11 cellular contexts compared by ENCODE assay signal in the genomic region with DNA sequence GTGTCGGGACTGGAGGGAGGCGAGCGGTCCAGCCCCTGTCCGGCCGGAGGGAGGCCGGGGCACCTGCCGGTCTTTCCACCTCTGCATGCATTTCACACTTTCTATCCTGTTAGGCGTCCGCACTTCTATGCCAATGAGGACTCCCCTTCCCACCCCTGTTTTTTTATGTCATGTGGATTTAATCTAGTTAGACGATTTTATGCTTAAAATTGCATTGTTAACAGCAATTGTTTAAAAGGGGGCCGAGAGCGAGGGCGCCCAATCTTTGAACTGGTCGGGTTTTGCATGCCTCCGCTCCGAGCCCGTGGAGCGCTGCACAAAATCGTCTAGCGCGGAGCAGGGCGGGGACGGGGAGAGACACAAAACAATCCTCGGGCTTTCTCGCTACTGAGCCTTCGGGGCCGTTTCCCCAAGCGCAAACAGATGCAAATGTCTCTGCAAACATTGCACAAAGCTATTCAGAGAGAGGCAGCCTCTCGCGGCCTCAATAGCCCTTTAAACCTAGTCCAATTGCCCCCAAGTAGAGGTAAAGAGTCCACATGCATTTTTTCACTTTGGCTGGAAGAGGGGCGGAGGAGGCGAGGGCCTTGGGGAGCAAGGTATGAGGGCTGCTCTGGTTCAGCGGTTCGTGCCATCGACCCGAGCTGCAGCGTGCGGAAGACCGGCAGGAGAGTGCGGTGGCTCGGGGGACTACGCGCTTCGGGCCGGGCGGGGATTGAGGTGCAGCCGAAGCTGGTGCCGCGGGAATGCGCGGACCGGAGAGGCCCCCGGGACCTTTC. TPM values are rescaled to one million over a fixed set of nuclear protein-coding genes. Genes with fewer than 3 reads are reported as not detected.
DNase-seq lines count a peak whose midpoint lies in the region; ATAC-seq and TF ChIP-seq lines count a peak whose summit lies in the region.
"Had no signal": no experiment of that assay in that cellular context is flagged by ENCODE, and none has a peak within 500 bp of the region (broad histone marks: within the 10 kb centered on the region; RNA-seq: fewer than 3 reads in every experiment).

No MANE protein-coding gene starts in this region.

- no peak for TF ChIP-seq POLR2A in spleen (IDR thresholded peaks at IDR 0.05)

- H3K36me3 ChIP-seq in spleen, result no peaks in the 10 kb centered on the region
- H3K36me3 ChIP-seq: pancreas had no signal

- no peaks in the 10 kb centered on the region for H3K9me3 ChIP-seq in T-helper 17 cell (ENCODE audit: control insufficient read depth, low read length, poor library complexity, severe bottlenecking)
- H3K9me3 ChIP-seq in spleen, result no peaks in the 10 kb centered on the region
- H3K9me3 ChIP-seq: pancreas had no signal

- H3K27ac Mint-ChIP-seq in activated CD4-positive, alpha-beta T cell treated with anti-CD3 and anti-CD28 coated beads, Interleukin-2, amount 10 ng/mL, durations not matched to agents 24 days and 14 days, result no peak overlapping the region
- H3K27ac Mint-ChIP-seq in T-helper 17 cell, result no peak overlapping the region
- peak overlapping the region; percentile 95 for H3K27ac Mint-ChIP-seq in stimulated activated naive B cell treated with anti-CD40 and anti-IgM and Interleukin-4, amounts not matched to agents 10 μg/mL and 1 μg/mL and 100 μg/mL, for 72 hours

- peaks cover 3 to 97% (median 52%) of the 10 kb centered on the region in 7 donors for H3K27me3 ChIP-seq in spleen (replicated peaks in 1 of 7)

- no peak for TF ChIP-seq CTCF in spleen (IDR thresholded peaks at IDR 0.05 in 8 of 11, conservative IDR thresholded peaks at IDR 0.05 in 3 of 11)

- H3K36me3 Mint-ChIP-seq in activated CD4-positive, alpha-beta T cell treated with anti-CD3 and anti-CD28 coated beads, Interleukin-2, amount 10 ng/mL, durations not matched to agents 24 days and 14 days (ENCODE audit: low read depth), result peaks cover 2% of the 10 kb centered on the region
- H3K36me3 Mint-ChIP-seq in T-helper 17 cell (ENCODE audit: low read depth), result peaks cover 6% of the 10 kb centered on the region
- H3K36me3 Mint-ChIP-seq in stimulated activated naive B cell treated with anti-CD40 and anti-IgM and Interleukin-4, amounts not matched to agents 10 μg/mL and 1 μg/mL and 100 μg/mL, for 72 hours, result no peaks in the 10 kb centered on the region

- peaks cover 4% of the 10 kb centered on the region for H3K4me1 Mint-ChIP-seq in activated CD4-positive, alpha-beta T cell treated with anti-CD3 and anti-CD28 coated beads, Interleukin-2, amount 10 ng/mL, durations not matched to agents 24 days and 14 days
- H3K4me1 Mint-ChIP-seq in T-helper 17 cell, result peaks cover 4% of the 10 kb centered on the region
- peaks cover 10 to 39% of the 10 kb centered on the region in 2 donors for H3K4me1 Mint-ChIP-seq in stimulated activated naive B cell treated with anti-CD40 and anti-IgM and Interleukin-4, amounts not matched to agents 10 μg/mL and 1 μg/mL and 100 μg/mL, for 72 hours

- H3K4me1 ChIP-seq in spleen, result peaks cover 0 to 41% (median 25%) of the 10 kb centered on the region in 6 donors

- 4 to 17% (median 7%) methylated on average over 36 to 53 of the region's 53 CpGs for WGBS in spleen, 5 donors

- no peak overlapping the region for H3K27ac ChIP-seq in spleen
- H3K27ac ChIP-seq: pancreas had no signal

- peak overlapping the region in 4 of 8 donors; percentile 4 to 35 (median 18) for H3K4me3 ChIP-seq in spleen

- ATAC-seq in T-helper 17 cell, result no peak
- ATAC-seq in stimulated activated naive B cell treated with anti-CD40 and anti-IgM and Interleukin-4, amounts not matched to agents 10 μg/mL and 1 μg/mL and 100 μg/mL, for 72 hours (replicated peaks), result peak in 1 of 2 donors; percentile 8

- peaks cover 85% of the 10 kb centered on the region for H3K27me3 Mint-ChIP-seq in activated CD4-positive, alpha-beta T cell treated with anti-CD3 and anti-CD28 coated beads, Interleukin-2, amount 10 ng/mL, durations not matched to agents 24 days and 14 days
- H3K27me3 Mint-ChIP-seq in T-helper 17 cell, result peaks cover 83% of the 10 kb centered on the region
- H3K27me3 Mint-ChIP-seq in stimulated activated naive B cell treated with anti-CD40 and anti-IgM and Interleukin-4, amounts not matched to agents 10 μg/mL and 1 μg/mL and 100 μg/mL, for 72 hours, result peaks cover 77 to 92% of the 10 kb centered on the region in 2 donors

- no peaks in the 10 kb centered on the region for H3K9me3 Mint-ChIP-seq in activated CD4-positive, alpha-beta T cell treated with anti-CD3 and anti-CD28 coated beads, Interleukin-2, amount 10 ng/mL, durations not matched to agents 24 days and 14 days
- H3K9me3 Mint-ChIP-seq in stimulated activated naive B cell treated with anti-CD40 and anti-IgM and Interleukin-4, amounts not matched to agents 10 μg/mL and 1 μg/mL and 100 μg/mL, for 72 hours, result peaks cover 0 to 1% of the 10 kb centered on the region in 2 donors

- intact Hi-C loops in activated CD4-positive, alpha-beta T cell treated with anti-CD3 and anti-CD28 coated beads, Interleukin-2, amount 10 ng/mL, durations not matched to agents 24 days and 14 days (cut with micrococcal nuclease), result loop anchor here (1.0 to 5.0 kb wide), 4 partner anchors 19 to 457 kb away; a partner anchor contains a TSS
- intact Hi-C loops in spleen (cut with DNase I; ENCODE audit: low total_unique reads), result no loop called here

- no peak for DNase-seq in activated CD4-positive, alpha-beta T cell treated with anti-CD3 and anti-CD28 coated beads, Interleukin-2, amount 10 ng/mL, durations not matched to agents 24 days and 14 days
- no peak for DNase-seq in activated CD4-positive, alpha-beta T cell treated with anti-CD3 and anti-CD28 coated beads, Interleukin-2, amount 50 U/mL, for 1 hour
- no peak for DNase-seq in T-helper 17 cell
- DNase-seq in iPS-NIHi7 (ENCODE audit: extremely low spot score), result peak; percentile 27
- no peak for DNase-seq in stimulated activated naive B cell treated with anti-CD40 and anti-IgM and Interleukin-4, amounts not matched to agents 10 μg/mL and 1 μg/mL and 100 μg/mL, for 72 hours
- DNase-seq in spleen, result no peak
- no peak for DNase-seq in Kasumi-1 (lab: John Stamatoyannopoulos, UW)
- DNase-seq in NAMALWA (ENCODE audit: low spot score), result no peak
- DNase-seq: pancreas had no signal

- peak overlapping the region; percentile 1 for H3K4me3 Mint-ChIP-seq in activated CD4-positive, alpha-beta T cell treated with anti-CD3 and anti-CD28 coated beads, Interleukin-2, amount 10 ng/mL, durations not matched to agents 24 days and 14 days
- H3K4me3 Mint-ChIP-seq in T-helper 17 cell, result peak overlapping the region; percentile 57
- peak overlapping the region; percentile 60 to 72 for H3K4me3 Mint-ChIP-seq in stimulated activated naive B cell treated with anti-CD40 and anti-IgM and Interleukin-4, amounts not matched to agents 10 μg/mL and 1 μg/mL and 100 μg/mL, for 72 hours

RNA-seq across cellular contexts. Expression of a gene that starts 37.5 kb away (rescaled TPM):
- not detected in 2 replicates for total RNA-seq in activated CD4-positive, alpha-beta T cell treated with anti-CD3 and anti-CD28 coated beads, Interleukin-2, amount 10 ng/mL, durations not matched to agents 24 days and 14 days
- total RNA-seq in T-helper 17 cell (under 1 TPM in 1 of 2 donors, not detected in 1; 0.13 TPM), spleen (1 to 10 TPM in 4 of 7 donors, under 1 TPM in 3; 0.37 to 4.0 (median 1.8) TPM)
- 1 to 10 TPM in 1 of 3 donors, under 1 TPM in 2; 0.48 to 1.4 (median 0.74) TPM for polyA plus RNA-seq in spleen
- total RNA-seq: LHCN-M2 had no signal
- polyA plus RNA-seq: BJ, pancreas had no signal

RNA-seq across cellular contexts. Expression of a gene that starts 42.5 kb away (rescaled TPM):
- not detected in 2 replicates for total RNA-seq in activated CD4-positive, alpha-beta T cell treated with anti-CD3 and anti-CD28 coated beads, Interleukin-2, amount 10 ng/mL, durations not matched to agents 24 days and 14 days
- total RNA-seq in T-helper 17 cell, result under 1 TPM in 1 of 2 donors, not detected in 1; 0.16 TPM
- total RNA-seq in spleen, result 1 to 10 TPM in 2 of 7 donors, under 1 TPM in 5; 0.29 to 1.2 (median 0.70) TPM
- polyA plus RNA-seq in spleen, result 1 to 10 TPM in 1 of 3 donors, under 1 TPM in 2; 0.23 to 2.4 (median 0.96) TPM
- total RNA-seq: LHCN-M2, pancreas had no signal
- polyA plus RNA-seq: BJ, pancreas had no signal

RNA-seq across cellular contexts. Expression of a gene that starts 46.1 kb away (rescaled TPM):
- not detected in 2 replicates for total RNA-seq in activated CD4-positive, alpha-beta T cell treated with anti-CD3 and anti-CD28 coated beads, Interleukin-2, amount 10 ng/mL, durations not matched to agents 24 days and 14 days
- not detected for total RNA-seq in T-helper 17 cell
- total RNA-seq in spleen, result not detected
- polyA plus RNA-seq in spleen, result not detected
- total RNA-seq: LHCN-M2, pancreas had no signal
- polyA plus RNA-seq: BJ, pancreas had no signal

Comparison
In these comparisons a context has a peak if more than half of its experiments do, and no peak if none do; other contexts are left out.
1. H3K4me3 Mint-ChIP-seq: peak in every context shown above with its lines; median percentile 66 in stimulated activated naive B cell treated with anti-CD40 and anti-IgM and Interleukin-4, amounts not matched to agents 10 μg/mL and 1 μg/mL and 100 μg/mL, for 72 hours; 57 in T-helper 17 cell; 1 in activated CD4-positive, alpha-beta T cell treated with anti-CD3 and anti-CD28 coated beads, Interleukin-2, amount 10 ng/mL, durations not matched to agents 24 days and 14 days.